In genomic region chr10:70843333-70843732, GRCh38 we compare ENCODE assay signal across 19 cellular contexts. TPM values are rescaled to one million over a fixed set of nuclear protein-coding genes. Genes with fewer than 3 reads are reported as not detected.
"Had no signal": no experiment of that assay in that cellular context is flagged by ENCODE, and none has a peak within 500 bp of the region (broad histone marks: within the 10 kb centered on the region; RNA-seq: fewer than 3 reads in every experiment).

No MANE protein-coding gene starts in this region.

- H3K27me3 ChIP-seq: neutrophil, suprapubic skin, upper lobe of left lung had no signal

- H3K27me3 Mint-ChIP-seq: activated CD4-positive, alpha-beta memory T cell treated with anti-CD3 and anti-CD28 coated beads for 36 hours; activated CD4-positive, alpha-beta T cell treated with anti-CD3 and anti-CD28 coated beads for 36 hours; activated CD8-positive, alpha-beta memory T cell treated with anti-CD3 and anti-CD28 coated beads, Interleukin-2, amount 10 ng/mL, durations not matched to agents 7 days and 5 days; memory B cell; stimulated activated naive CD8-positive, alpha-beta T cell treated with anti-CD3 and anti-CD28 coated beads, Interleukin-15, Interleukin-2, amounts not matched to agents 100 ng/mL and 50 ng/mL, for 24 hours had no signal

- H3K27ac Mint-ChIP-seq: activated CD4-positive, alpha-beta T cell treated with anti-CD3 and anti-CD28 coated beads for 36 hours; activated CD8-positive, alpha-beta memory T cell treated with anti-CD3 and anti-CD28 coated beads, Interleukin-2, amount 10 ng/mL, durations not matched to agents 7 days and 5 days; memory B cell; natural killer cell; stimulated activated naive CD8-positive, alpha-beta T cell treated with anti-CD3 and anti-CD28 coated beads, Interleukin-15, Interleukin-2, amounts not matched to agents 100 ng/mL and 50 ng/mL, for 24 hours had no signal

- DNase-seq: activated CD4-positive, alpha-beta memory T cell treated with anti-CD3 and anti-CD28 coated beads for 36 hours; activated CD4-positive, alpha-beta T cell treated with anti-CD3 and anti-CD28 coated beads for 36 hours; activated CD8-positive, alpha-beta memory T cell treated with anti-CD3 and anti-CD28 coated beads, Interleukin-2, amount 10 ng/mL, durations not matched to agents 7 days and 5 days; activated effector memory CD4-positive, alpha-beta T cell treated with Interleukin-2 at 50 U/mL for 16 hours; activated naive CD4-positive, alpha-beta T cell treated with anti-CD3 and anti-CD28 coated beads, Interleukin-2, amount 50 U/mL, for 16 hours; activated T-cell treated with anti-CD3 and anti-CD28 coated beads, Interleukin-2, amount 50 U/mL, for 1 hour; hippocampal formation; left ventricle myocardium superior; natural killer cell; retina; T-helper 9 cell; upper lobe of left lung had no signal

- H3K4me3 ChIP-seq: skin epidermis, suprapubic skin, upper lobe of left lung had no signal

- H3K27ac ChIP-seq: neutrophil, skin epidermis, suprapubic skin, upper lobe of left lung had no signal

- H3K4me3 Mint-ChIP-seq: activated CD4-positive, alpha-beta memory T cell treated with anti-CD3 and anti-CD28 coated beads for 36 hours; activated CD4-positive, alpha-beta T cell treated with anti-CD3 and anti-CD28 coated beads for 36 hours; activated CD8-positive, alpha-beta memory T cell treated with anti-CD3 and anti-CD28 coated beads, Interleukin-2, amount 10 ng/mL, durations not matched to agents 7 days and 5 days; memory B cell; natural killer cell; stimulated activated naive CD8-positive, alpha-beta T cell treated with anti-CD3 and anti-CD28 coated beads, Interleukin-15, Interleukin-2, amounts not matched to agents 100 ng/mL and 50 ng/mL, for 24 hours had no signal

- ATAC-seq: activated CD4-positive, alpha-beta T cell treated with anti-CD3 and anti-CD28 coated beads for 36 hours; activated CD8-positive, alpha-beta memory T cell treated with anti-CD3 and anti-CD28 coated beads, Interleukin-2, amount 10 ng/mL, durations not matched to agents 7 days and 5 days; esophagus mucosa; left ventricle myocardium superior; natural killer cell had no signal

- H3K9me3 Mint-ChIP-seq: activated CD4-positive, alpha-beta memory T cell treated with anti-CD3 and anti-CD28 coated beads for 36 hours; memory B cell; natural killer cell; stimulated activated naive CD8-positive, alpha-beta T cell treated with anti-CD3 and anti-CD28 coated beads, Interleukin-15, Interleukin-2, amounts not matched to agents 100 ng/mL and 50 ng/mL, for 24 hours had no signal

- H3K4me1 ChIP-seq: suprapubic skin had no signal

- H3K9me3 ChIP-seq: neutrophil, suprapubic skin, upper lobe of left lung had no signal

RNA-seq across cellular contexts. Expression of gene TBATA, which starts 58.2 kb away (rescaled TPM):
- total RNA-seq: activated CD4-positive, alpha-beta memory T cell treated with anti-CD3 and anti-CD28 coated beads for 36 hours; activated CD4-positive, alpha-beta T cell treated with anti-CD3 and anti-CD28 coated beads for 36 hours; activated CD8-positive, alpha-beta memory T cell treated with anti-CD3 and anti-CD28 coated beads, Interleukin-2, amount 10 ng/mL, durations not matched to agents 7 days and 5 days; astrocyte; esophagus mucosa; left ventricle myocardium superior; upper lobe of left lung had no signal
